29 cellular contexts compared by ENCODE assay signal in genomic region chr16:54246454-54246821, GRCh38. TPM values are rescaled to one million over a fixed set of nuclear protein-coding genes. Genes with fewer than 3 reads are reported as not detected.
"Had no signal": no experiment of that assay in that cellular context is flagged by ENCODE, and none has a peak within 500 bp of the region (broad histone marks: within the 10 kb centered on the region; RNA-seq: fewer than 3 reads in every experiment).

No MANE protein-coding gene starts in this region.

- H3K27ac ChIP-seq: ascending aorta, breast epithelium, cardiac muscle cell, esophagus muscularis mucosa, foreskin keratinocyte, gastrocnemius medialis had no signal

- DNase-seq: activated CD4-positive, alpha-beta memory T cell treated with anti-CD3 and anti-CD28 coated beads for 36 hours; activated CD4-positive, alpha-beta T cell treated with anti-CD3 and anti-CD28 coated beads for 36 hours; activated CD4-positive, alpha-beta T cell treated with anti-CD3 and anti-CD28 coated beads, Interleukin-2, amount 10 ng/mL, durations not matched to agents 24 days and 14 days; activated CD4-positive, CD25-positive, alpha-beta regulatory T cell; activated CD4-positive, CD25-positive, alpha-beta regulatory T cell treated with anti-CD3 and anti-CD28 coated beads, Interleukin-2, amount 50 U/mL, for 72 hours; activated CD8-positive, alpha-beta memory T cell treated with anti-CD3 and anti-CD28 coated beads, Interleukin-2, amount 10 ng/mL, durations not matched to agents 7 days and 5 days; activated CD8-positive, alpha-beta memory T cell treated with anti-CD3 and anti-CD28 coated beads, Interleukin-2, amount 50 U/mL, for 4 hours; activated CD8-positive, alpha-beta T cell treated with anti-CD3 and anti-CD28 coated beads, Interleukin-2, amount 10 ng/mL, durations not matched to agents 7 days and 5 days; activated gamma-delta T cell; activated naive CD4-positive, alpha-beta T cell; activated naive CD4-positive, alpha-beta T cell treated with anti-CD3 and anti-CD28 coated beads, Interleukin-2, amount 10 ng/mL, durations not matched to agents 7 days and 5 days; activated naive CD8-positive, alpha-beta T cell treated with anti-CD3 and anti-CD28 coated beads, Interleukin-2, amount 10 ng/mL, durations not matched to agents 7 days and 5 days; activated T-cell treated with anti-CD3 and anti-CD28 coated beads, Interleukin-2, amount 50 U/mL, for 1 hour; activated T-cell treated with anti-CD3 and anti-CD28 coated beads, Interleukin-2, amount 50 U/mL, for 48 hours; cortex of kidney; dermis blood vessel endothelial cell; effector CD4-positive, alpha-beta T cell; effector memory CD8-positive, alpha-beta T cell; erythroblast; foreskin keratinocyte; gastrocnemius medialis; T-helper 1 cell; T-helper 17 cell had no signal

- H3K9me3 ChIP-seq: ascending aorta, breast epithelium, esophagus muscularis mucosa, gastrocnemius medialis had no signal

- ATAC-seq: activated CD4-positive, alpha-beta T cell treated with anti-CD3 and anti-CD28 coated beads for 36 hours; activated CD8-positive, alpha-beta memory T cell treated with anti-CD3 and anti-CD28 coated beads, Interleukin-2, amount 10 ng/mL, durations not matched to agents 7 days and 5 days; activated CD8-positive, alpha-beta T cell treated with anti-CD3 and anti-CD28 coated beads, Interleukin-2, amount 10 ng/mL, durations not matched to agents 7 days and 5 days; activated naive CD4-positive, alpha-beta T cell treated with anti-CD3 and anti-CD28 coated beads, Interleukin-2, amount 50 U/mL, for 72 hours; effector memory CD8-positive, alpha-beta T cell; foreskin keratinocyte; gastrocnemius medialis; T-helper 17 cell had no signal

- H3K4me1 ChIP-seq: ascending aorta, breast epithelium, esophagus muscularis mucosa, foreskin keratinocyte, gastrocnemius medialis had no signal

- H3K36me3 ChIP-seq: ascending aorta, breast epithelium, cardiac muscle cell, esophagus muscularis mucosa, gastrocnemius medialis had no signal

- H3K4me3 ChIP-seq: ascending aorta, breast epithelium, cardiac muscle cell, esophagus muscularis mucosa, gastrocnemius medialis had no signal

- H3K27me3 ChIP-seq: ascending aorta, breast epithelium, cardiac muscle cell had no signal

RNA-seq across cellular contexts. Expression of gene IRX3, which starts 40.1 kb away (rescaled TPM):
- total RNA-seq: activated CD4-positive, alpha-beta T cell treated with anti-CD3 and anti-CD28 coated beads for 36 hours; activated CD8-positive, alpha-beta memory T cell treated with anti-CD3 and anti-CD28 coated beads for 36 hours; activated CD8-positive, alpha-beta T cell treated with anti-CD3 and anti-CD28 coated beads, Interleukin-2, amount 10 ng/mL, durations not matched to agents 7 days and 5 days; activated naive CD4-positive, alpha-beta T cell treated with anti-CD3 and anti-CD28 coated beads, Interleukin-2, amount 50 U/mL, for 72 hours; activated naive CD8-positive, alpha-beta T cell treated with anti-CD3 and anti-CD28 coated beads, Interleukin-2, amount 10 ng/mL, durations not matched to agents 7 days and 5 days had no signal
